In genomic region chr9:127714916-127715442, GRCh38 we compare ENCODE assay signal across 8 cellular contexts. TPM values are rescaled to one million over a fixed set of nuclear protein-coding genes. Genes with fewer than 3 reads are reported as not detected.
DNase-seq lines count a peak whose midpoint lies in the region; ATAC-seq, FAIRE-seq and TF ChIP-seq lines count a peak whose summit lies in the region.

No MANE protein-coding gene starts in this region.

- POLR2A ChIA-PET in GM12878 (lab: Charles Lee): interaction anchor here (1.9 kb wide), 1 partner anchor 11 kb away, joined by 8 read pairs; no protein-coding TSS in a partner anchor

- no peaks in the 10 kb centered on the region for H4K20me1 ChIP-seq in GM12878 (ENCODE audit: control insufficient read depth, insufficient read depth)

- in situ Hi-C loops in GM12878 (cut with MboI): no loop called here

- RAD21 ChIA-PET in GM12878 (lab: Charles Lee; ENCODE audit: unreplicated experiment): interaction anchor here (2.8 kb wide), 1 partner anchor 20 kb away, joined by 19 read pairs; the partner anchor contains the start of gene TOR2A

- SMC1A ChIA-PET in GM12878 (lab: Charles Lee; ENCODE audit: uncharacterized antibody, unreplicated experiment): interaction anchor here (1.1 to 1.4 kb wide), 3 partner anchors 8 to 155 kb away, joined by 3 to 6 read pairs (median 5); partner anchors contain the start of genes CFAP157 and TOR2A

- H3K4me3 ChIP-seq in GM12875 (ENCODE audit: low read depth, low read length) (peak overlapping the region; percentile 73), HL-60 (replicated peaks; ENCODE audit: insufficient read depth, low read length) (peak overlapping the region; percentile 68), GM12878 (peak overlapping the region; percentile 74)

- WGBS in GM12878 (ENCODE audit: insufficient coverage, insufficient replicate concordance, low lambda C conversion rate, missing lambda C conversion rate): 1% methylated on average over 33 of the region's 48 CpGs

- peaks cover 6% of the 10 kb centered on the region; the same call in 1 of the 2 replicates for H3K4me1 ChIP-seq in GM12878 (ENCODE audit: control insufficient read depth, insufficient read depth, low read length)

- FAIRE-seq in GM12878 (lab: Jason Lieb, UNC): no peak
- no peak for FAIRE-seq in D721Med (lab: Jason Lieb, UNC)

- peak; percentile 54 for ATAC-seq in GM12878

- H3K27ac ChIP-seq in HL-60 (replicated peaks): peak overlapping the region; percentile 17
- H3K27ac ChIP-seq in GM12878 (ENCODE audit: control insufficient read depth, insufficient read depth): no peak overlapping the region
- H3K27ac ChIP-seq in layer of hippocampus (ENCODE audit: low read depth, low read length): peak overlapping the region; percentile 30
- H3K27ac ChIP-seq in temporal lobe (ENCODE audit: low read depth, low read length): peak overlapping the region; percentile 1

- H3K79me2 ChIP-seq in GM12878 (ENCODE audit: control insufficient read depth, insufficient read depth, low read length): no peaks in the 10 kb centered on the region

- no peak for TF ChIP-seq RAD21 in GM12878 (IDR thresholded peaks at IDR 0.05; ENCODE audit: insufficient read depth, low read depth, low read length)

- DNase-seq in HL-60 (ENCODE audit: low read depth in 1 of 2, low spot score in 1 of 2) (peak in 1 of 2 experiments; percentile 16), GM12878 (ENCODE audit: low read depth, low spot score) (no peak), putamen (ENCODE audit: low spot score) (no peak), ureter (ENCODE audit: low spot score) (no peak), D721Med (ENCODE audit: insufficient read length, low spot score) (no peak)

- peak overlapping the region; percentile 97 for H2AFZ ChIP-seq in GM12878 (ENCODE audit: control insufficient read depth, low read depth, low read length)

- no peaks in the 10 kb centered on the region; a peak in 1 of 4 replicates for H3K36me3 ChIP-seq in GM12878 (ENCODE audit: control insufficient read depth in 2 of 2, insufficient read depth in 2 of 2, low read length in 1 of 2)

- H3K27me3 ChIP-seq in HL-60 (ENCODE audit: insufficient read depth, poor library complexity, severe bottlenecking) (no peaks in the 10 kb centered on the region), GM12878 (replicated peaks in 1 of 2; ENCODE audit: control insufficient read depth in 2 of 2, insufficient read depth in 2 of 2, low read length in 1 of 2) (no peaks in the 10 kb centered on the region), layer of hippocampus (ENCODE audit: control insufficient read depth, insufficient read depth, low read length) (no peaks in the 10 kb centered on the region)

- TF ChIP-seq EP300 in GM12878 (IDR thresholded peaks at IDR 0.05; ENCODE audit: borderline replicate concordance in 1 of 2, control insufficient read depth in 1 of 2, low read depth in 2 of 2, low read length in 2 of 2): no peak

- intact Hi-C loops in GM12878 (cut with micrococcal nuclease; ENCODE audit: unreplicated experiment): loop anchor here (5.0 kb wide), 1 partner anchor 202 kb away; the partner anchor contains the start of gene ST6GALNAC4

- peak overlapping the region; percentile 69 for H3K9ac ChIP-seq in GM12878 (ENCODE audit: control insufficient read depth, insufficient read depth, low read length)

- BruUV-seq in GM12878 (replicated peaks; lab: Mats Ljungman, UMichigan): no TSS peak

- CTCF ChIA-PET in GM12878 (lab: Yijun Ruan, JAX): interaction anchor here (0.6 to 3.3 kb wide), 4 partner anchors 11 to 155 kb away, joined by 3 to 21 read pairs (median 5); partner anchors contain the start of genes STXBP1 and TOR2A

- H3K4me2 ChIP-seq in GM12878 (ENCODE audit: control insufficient read depth, insufficient read depth): peak overlapping the region; percentile 88

- no peak for TF ChIP-seq POLR2A in GM12878 (IDR thresholded peaks at IDR 0.05; ENCODE audit: low read depth, low read length)

- TF ChIP-seq CTCF in GM12875 (IDR thresholded peaks at IDR 0.05; ENCODE audit: borderline replicate concordance, insufficient read depth, low read depth, low read length) (no peak), HL-60 (IDR thresholded peaks at IDR 0.05; ENCODE audit: insufficient read depth, low read length) (no peak), GM12878 (IDR thresholded peaks at IDR 0.05 in 2 of 3, conservative IDR thresholded peaks at IDR 0.05 in 1 of 3; ENCODE audit: control insufficient read depth in 2 of 3, extremely low read depth in 1 of 3, insufficient read depth in 1 of 3, low read depth in 3 of 3, low read length in 3 of 3) (no peak), D721Med (IDR thresholded peaks at IDR 0.05; ENCODE audit: insufficient read depth, missing control alignments) (no peak)

- no peaks in the 10 kb centered on the region for H3K9me3 ChIP-seq in GM12878 (replicated peaks; ENCODE audit: control insufficient read depth, insufficient read depth, low read length)

RNA-seq across cellular contexts. Expression of gene PTRH1, which starts 0.5 kb away (rescaled TPM):
- total RNA-seq in GM12878 (2013; cell fraction: nucleolus; rRNA removed): 3.0 and 3.9 TPM in 2 replicates
- total RNA-seq in GM12878 (2014; rRNA removed) (30.7 and 31.0 TPM in 2 replicates), GM12878 (2014; rRNA removed; fragmentation: Illumina TruSeq; extraction: Trizol) (3.0 and 4.6 TPM in 2 replicates), GM12878 (2021) (13.1 and 14.5 TPM in 2 replicates), temporal lobe (5.2 TPM), ureter (12.5 TPM)
- 2.3 TPM for polyA plus RNA-seq in GM12878 (2011; ENCODE audit: low read depth)
- polyA plus RNA-seq in GM12878 (2011; rRNA removed) (2.8 and 5.9 TPM in 2 replicates), GM12878 (2014; fragmentation: Illumina TruSeq; extraction: Trizol) (1.0 and 1.6 TPM in 2 replicates), GM12878 (2014; fragmentation: Nextera tagmentation; extraction: Ambion mirVana) (1 to 10 TPM in 1 of 2 experiments, under 1 TPM in 1; 0.69 to 1.8 TPM), GM12878 (2014; rRNA removed) (25.8 and 26.1 TPM in 2 replicates), GM12878 (2016; fragmentation: Nextera tagmentation; extraction: Ambion mirVana) (10 to 100 TPM; 36.4 to 38.4 TPM)
- polyA plus RNA-seq in GM12878 (2011; cell fraction: cytosol; rRNA removed): 10.0 and 18.3 TPM in 2 replicates
- 9.0 and 11.0 TPM in 2 replicates for polyA plus RNA-seq in GM12878 (2011; cell fraction: nucleus; rRNA removed)
- 6.5 and 6.8 TPM in 2 replicates for polyA plus RNA-seq in GM12878 (2012)
- polyA minus RNA-seq in GM12878 (2011; rRNA and poly(A)+ RNA removed): 1.5 and 2.2 TPM in 2 replicates
- 2.4 and 4.5 TPM in 2 replicates for polyA minus RNA-seq in GM12878 (2011; cell fraction: cytosol; rRNA and poly(A)+ RNA removed)
- polyA minus RNA-seq in GM12878 (2011; cell fraction: nucleus; rRNA and poly(A)+ RNA removed): 3.3 and 4.2 TPM in 2 replicates

RNA-seq across cellular contexts. Expression of gene TTC16, which starts 0.9 kb away (rescaled TPM):
- not detected in 2 replicates for total RNA-seq in GM12878 (2013; cell fraction: nucleolus; rRNA removed)
- total RNA-seq in GM12878 (2014; rRNA removed) (not detected in 2 replicates), GM12878 (2014; rRNA removed; fragmentation: Illumina TruSeq; extraction: Trizol) (not detected in 2 replicates), GM12878 (2021) (not detected in 2 replicates), temporal lobe (not detected), ureter (0.34 TPM)
- not detected for polyA plus RNA-seq in GM12878 (2011; ENCODE audit: low read depth)
- polyA plus RNA-seq in GM12878 (2011; rRNA removed) (0.03 TPM in 1 of 2 replicates, not detected in the other), GM12878 (2014; fragmentation: Illumina TruSeq; extraction: Trizol) (not detected in 2 replicates), GM12878 (2014; fragmentation: Nextera tagmentation; extraction: Ambion mirVana) (not detected), GM12878 (2014; rRNA removed) (0.04 TPM in 1 of 2 replicates, not detected in the other), GM12878 (2016; fragmentation: Nextera tagmentation; extraction: Ambion mirVana) (not detected)
- polyA plus RNA-seq in GM12878 (2011; cell fraction: cytosol; rRNA removed): not detected in 2 replicates
- polyA plus RNA-seq in GM12878 (2011; cell fraction: nucleus; rRNA removed): 0.03 TPM in 1 of 2 replicates, not detected in the other
- polyA plus RNA-seq in GM12878 (2012): not detected in 2 replicates
- not detected in 2 replicates for polyA minus RNA-seq in GM12878 (2011; rRNA and poly(A)+ RNA removed)
- not detected in 2 replicates for polyA minus RNA-seq in GM12878 (2011; cell fraction: cytosol; rRNA and poly(A)+ RNA removed)
- not detected in 2 replicates for polyA minus RNA-seq in GM12878 (2011; cell fraction: nucleus; rRNA and poly(A)+ RNA removed)

RNA-seq across cellular contexts. Expression of gene CFAP157, which starts 8.2 kb away (rescaled TPM):
- total RNA-seq in GM12878 (2013; cell fraction: nucleolus; rRNA removed): not detected in 2 replicates
- not detected in 2 replicates for total RNA-seq in GM12878 (2014; rRNA removed)
- not detected in 2 replicates for total RNA-seq in GM12878 (2014; rRNA removed; fragmentation: Illumina TruSeq; extraction: Trizol)
- total RNA-seq in GM12878 (2021): not detected in 2 replicates
- not detected for polyA plus RNA-seq in GM12878 (2011; ENCODE audit: low read depth)
- not detected in 2 replicates for polyA plus RNA-seq in GM12878 (2011; rRNA removed)
- not detected in 2 replicates for polyA plus RNA-seq in GM12878 (2011; cell fraction: cytosol; rRNA removed)
- 0.24 TPM in 1 of 2 replicates, not detected in the other for polyA plus RNA-seq in GM12878 (2011; cell fraction: nucleus; rRNA removed)
- 0.24 and 0.37 TPM in 2 replicates for polyA plus RNA-seq in GM12878 (2012)
- not detected in 2 replicates for polyA plus RNA-seq in GM12878 (2014; fragmentation: Illumina TruSeq; extraction: Trizol)
- not detected for polyA plus RNA-seq in GM12878 (2014; fragmentation: Nextera tagmentation; extraction: Ambion mirVana)
- polyA plus RNA-seq in GM12878 (2014; rRNA removed): not detected in 2 replicates
- under 1 TPM; 0.08 to 0.72 TPM for polyA plus RNA-seq in GM12878 (2016; fragmentation: Nextera tagmentation; extraction: Ambion mirVana)
- polyA minus RNA-seq in GM12878 (2011; rRNA and poly(A)+ RNA removed): not detected in 2 replicates
- polyA minus RNA-seq in GM12878 (2011; cell fraction: cytosol; rRNA and poly(A)+ RNA removed): not detected in 2 replicates
- not detected in 2 replicates for polyA minus RNA-seq in GM12878 (2011; cell fraction: nucleus; rRNA and poly(A)+ RNA removed)
- total RNA-seq in temporal lobe: under 0.01 TPM
- total RNA-seq in ureter: 1.5 TPM

RNA-seq across cellular contexts. Expression of gene TOR2A, which starts 20.1 kb away (rescaled TPM):
- 3.9 and 6.5 TPM in 2 replicates for total RNA-seq in GM12878 (2013; cell fraction: nucleolus; rRNA removed)
- total RNA-seq in GM12878 (2014; rRNA removed): 7.8 and 12.6 TPM in 2 replicates
- 2.7 and 4.2 TPM in 2 replicates for total RNA-seq in GM12878 (2014; rRNA removed; fragmentation: Illumina TruSeq; extraction: Trizol)
- 11.5 and 11.6 TPM in 2 replicates for total RNA-seq in GM12878 (2021)
- 2.6 TPM for polyA plus RNA-seq in GM12878 (2011; ENCODE audit: low read depth)
- 0.91 and 2.4 TPM in 2 replicates for polyA plus RNA-seq in GM12878 (2011; rRNA removed)
- 6.6 and 11.0 TPM in 2 replicates for polyA plus RNA-seq in GM12878 (2011; cell fraction: cytosol; rRNA removed)
- polyA plus RNA-seq in GM12878 (2011; cell fraction: nucleus; rRNA removed): 13.5 and 13.6 TPM in 2 replicates
- polyA plus RNA-seq in GM12878 (2012): 6.7 and 8.2 TPM in 2 replicates
- 1.6 and 5.4 TPM in 2 replicates for polyA plus RNA-seq in GM12878 (2014; fragmentation: Illumina TruSeq; extraction: Trizol)
- polyA plus RNA-seq in GM12878 (2014; fragmentation: Nextera tagmentation; extraction: Ambion mirVana): 1 to 10 TPM in 1 of 2 experiments, under 1 TPM in 1; 0.52 to 1.6 TPM
- polyA plus RNA-seq in GM12878 (2014; rRNA removed): 14.3 and 17.4 TPM in 2 replicates
- polyA plus RNA-seq in GM12878 (2016; fragmentation: Nextera tagmentation; extraction: Ambion mirVana): 10 to 100 TPM; 22.1 to 23.7 TPM
- 1.4 and 4.9 TPM in 2 replicates for polyA minus RNA-seq in GM12878 (2011; rRNA and poly(A)+ RNA removed)
- 2.7 and 4.3 TPM in 2 replicates for polyA minus RNA-seq in GM12878 (2011; cell fraction: cytosol; rRNA and poly(A)+ RNA removed)
- polyA minus RNA-seq in GM12878 (2011; cell fraction: nucleus; rRNA and poly(A)+ RNA removed): 5.1 and 8.0 TPM in 2 replicates
- 6.4 TPM for total RNA-seq in temporal lobe
- total RNA-seq in ureter: 9.9 TPM
